ENCODE assay signal across 17 cellular contexts in the genomic region with DNA sequence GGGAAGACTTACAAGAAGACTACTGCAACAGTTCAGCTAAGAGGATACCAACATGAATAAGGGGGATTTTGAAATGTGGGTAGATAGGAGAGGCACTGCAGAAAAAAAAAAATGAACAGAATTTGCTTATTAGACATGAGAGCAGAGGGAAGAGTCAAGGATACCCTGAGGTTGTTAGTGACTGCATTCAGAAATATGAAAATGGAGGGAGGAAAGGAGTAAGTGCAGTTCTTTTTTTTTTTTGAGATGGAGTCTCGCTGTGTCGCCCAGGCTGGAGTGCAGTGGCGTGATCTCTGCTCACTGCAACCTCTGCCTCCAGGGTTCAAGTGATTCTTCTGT. TPM values are rescaled to one million over a fixed set of nuclear protein-coding genes. Genes with fewer than 3 reads are reported as not detected.
A peak's percentile ranks its signal among the peaks of the same experiment; 100 is the strongest.
DNase-seq lines count a peak whose midpoint lies in the region; ATAC-seq, FAIRE-seq and TF ChIP-seq lines count a peak whose summit lies in the region.
"Had no signal": no experiment of that assay in that cellular context is flagged by ENCODE, and none has a peak within 500 bp of the region (broad histone marks: within the 10 kb centered on the region; RNA-seq: fewer than 3 reads in every experiment).

No MANE protein-coding gene starts in this region.

- H3K9me3 ChIP-seq in OCI-LY7 (ENCODE audit: low read length), result no peaks in the 10 kb centered on the region
- no peaks in the 10 kb centered on the region for H3K9me3 ChIP-seq in K562 (replicated peaks; ENCODE audit: control insufficient read depth, insufficient read depth, low read depth, low read length)
- H3K9me3 ChIP-seq: Peyer's patch, sigmoid colon had no signal

- H3K9me1 ChIP-seq in K562 (ENCODE audit: control insufficient read depth, insufficient read depth, low read length), result no peaks in the 10 kb centered on the region

- H4K20me1 ChIP-seq in OCI-LY7 (ENCODE audit: insufficient read depth, low read length) (no peaks in the 10 kb centered on the region), K562 (replicated peaks; ENCODE audit: control insufficient read depth, insufficient read depth, low read length) (no peaks in the 10 kb centered on the region)

- H3K9me2 ChIP-seq in OCI-LY7 (ENCODE audit: insufficient read depth, low read length), result no peaks in the 10 kb centered on the region

- H3K9me3 Mint-ChIP-seq in stimulated activated naive CD8-positive, alpha-beta T cell treated with anti-CD3 and anti-CD28 coated beads, Interleukin-15, Interleukin-2, amounts not matched to agents 100 ng/mL and 50 ng/mL, for 24 hours, result no peaks in the 10 kb centered on the region
- no peaks in the 10 kb centered on the region for H3K9me3 Mint-ChIP-seq in stimulated activated naive CD8-positive, alpha-beta T cell treated with anti-CD3 and anti-CD28 coated beads, Interleukin-15, amount 100 ng/mL, for 72 hours
- H3K9me3 Mint-ChIP-seq in stimulated activated naive B cell treated with anti-CD40 and anti-IgM and Interleukin-4, amounts not matched to agents 10 μg/mL and 1 μg/mL and 100 μg/mL, for 72 hours, result no peaks in the 10 kb centered on the region
- H3K9me3 Mint-ChIP-seq: naive thymus-derived CD4-positive, alpha-beta T cell had no signal

- H3K36me3 Mint-ChIP-seq in stimulated activated naive CD8-positive, alpha-beta T cell treated with anti-CD3 and anti-CD28 coated beads, Interleukin-15, Interleukin-2, amounts not matched to agents 100 ng/mL and 50 ng/mL, for 24 hours (ENCODE audit: low read depth), result peaks cover 13% of the 10 kb centered on the region
- H3K36me3 Mint-ChIP-seq in stimulated activated naive B cell treated with anti-CD40 and anti-IgM and Interleukin-4, amounts not matched to agents 10 μg/mL and 1 μg/mL and 100 μg/mL, for 72 hours, result peaks cover 27 to 44% of the 10 kb centered on the region in 2 donors

- H3K4me3 ChIP-seq in OCI-LY7 (ENCODE audit: low read depth, low read length, poor library complexity, severe bottlenecking) (peak overlapping the region; percentile 37), K562 (no peak overlapping the region)
- H3K4me3 ChIP-seq: Peyer's patch, sigmoid colon had no signal

- no peaks in the 10 kb centered on the region for H3K27me3 Mint-ChIP-seq in stimulated activated naive CD8-positive, alpha-beta T cell treated with anti-CD3 and anti-CD28 coated beads, Interleukin-15, Interleukin-2, amounts not matched to agents 100 ng/mL and 50 ng/mL, for 24 hours
- H3K27me3 Mint-ChIP-seq in stimulated activated naive CD8-positive, alpha-beta T cell treated with anti-CD3 and anti-CD28 coated beads, Interleukin-15, amount 100 ng/mL, for 72 hours, result no peaks in the 10 kb centered on the region
- no peaks in the 10 kb centered on the region for H3K27me3 Mint-ChIP-seq in stimulated activated naive B cell treated with anti-CD40 and anti-IgM and Interleukin-4, amounts not matched to agents 10 μg/mL and 1 μg/mL and 100 μg/mL, for 72 hours
- H3K27me3 Mint-ChIP-seq: naive thymus-derived CD4-positive, alpha-beta T cell had no signal

- POLR2A ChIA-PET in OCI-LY7 (lab: Charles Lee) (interaction anchor here (1.4 to 2.4 kb wide), 4 partner anchors 8 to 29 kb away, joined by 4 to 9 read pairs (median 7); a partner anchor contains a TSS), K562 (lab: Yijun Ruan, JAX) (interaction anchor here (0.5 to 1.7 kb wide), 3 partner anchors 8 to 1640 kb away, joined by 3 to 9 read pairs (median 6); no protein-coding TSS in a partner anchor)

- no peak for TF ChIP-seq CTCF in OCI-LY7 (conservative IDR thresholded peaks at IDR 0.05; ENCODE audit: low read length)
- TF ChIP-seq CTCF in K562 (IDR thresholded peaks at IDR 0.05 in 2 of 3, conservative IDR thresholded peaks at IDR 0.05 in 1 of 3; ENCODE audit: insufficient read depth in 2 of 3, low read depth in 1 of 3, low read length in 3 of 3), result no peak

- no peak for ATAC-seq in stimulated activated naive CD8-positive, alpha-beta T cell treated with anti-CD3 and anti-CD28 coated beads, Interleukin-15, amount 100 ng/mL, for 72 hours
- ATAC-seq in K562 (no peak), GM18909 (IDR thresholded peaks at IDR 0.05; ENCODE audit: poor library complexity, unreplicated experiment) (no peak)
- ATAC-seq in stimulated activated naive B cell treated with anti-CD40 and anti-IgM and Interleukin-4, amounts not matched to agents 10 μg/mL and 1 μg/mL and 100 μg/mL, for 72 hours (replicated peaks), result no peak

- CTCF ChIA-PET in OCI-LY7 (lab: Charles Lee; ENCODE audit: unreplicated experiment) (interaction anchor here (0.8 kb wide), 1 partner anchor 23 kb away, joined by 3 read pairs; a partner anchor contains a TSS), K562 (lab: Yijun Ruan, JAX; ENCODE audit: low intra/inter-chr PET ratio) (no interaction called here)

- BruUV-seq in OCI-LY7 (replicated peaks; lab: Mats Ljungman, UMichigan) (no TSS peak), K562 (replicated peaks; lab: Mats Ljungman, UMichigan) (no TSS peak)

- H3K4me3 Mint-ChIP-seq in stimulated activated naive CD8-positive, alpha-beta T cell treated with anti-CD3 and anti-CD28 coated beads, Interleukin-15, Interleukin-2, amounts not matched to agents 100 ng/mL and 50 ng/mL, for 24 hours, result no peak overlapping the region
- H3K4me3 Mint-ChIP-seq in stimulated activated naive CD8-positive, alpha-beta T cell treated with anti-CD3 and anti-CD28 coated beads, Interleukin-15, amount 100 ng/mL, for 72 hours, result peak overlapping the region in 1 of 2 donors; percentile 2
- H3K4me3 Mint-ChIP-seq in stimulated activated naive B cell treated with anti-CD40 and anti-IgM and Interleukin-4, amounts not matched to agents 10 μg/mL and 1 μg/mL and 100 μg/mL, for 72 hours, result peak overlapping the region; percentile 44 to 47

- TF ChIP-seq EP300 in K562 (IDR thresholded peaks at IDR 0.05; ENCODE audit: low read length), result no peak

- H3K79me2 ChIP-seq in OCI-LY7 (ENCODE audit: insufficient read depth, low read depth, low read length) (peaks cover 89% of the 10 kb centered on the region), K562 (ENCODE audit: control insufficient read depth, insufficient read depth, low read length) (peaks cover 82% of the 10 kb centered on the region)

- 100% methylated on average over 1 of the region's 3 CpGs for WGBS in K562 (ENCODE audit: insufficient coverage, low coverage, missing lambda C conversion rate)

- H2AFZ ChIP-seq in OCI-LY7 (ENCODE audit: low read length) (0 out of 2 replicates have a peak overlapping the region, but pooled peaks have one; percentile 20), K562 (ENCODE audit: low read depth, low read length) (peak overlapping the region; percentile 61; the same call in 1 of the 2 replicates)

- no peak for TF ChIP-seq POLR2A in K562 (conservative IDR thresholded peaks at IDR 0.05)

- no peak for TF ChIP-seq RAD21 in K562 (CRISPR knock-in tag; conservative IDR thresholded peaks at IDR 0.05 in 1 of 2, IDR thresholded peaks at IDR 0.05 in 1 of 2)

- in situ Hi-C loops in K562 (cut with MboI), result no loop called here

- FAIRE-seq in K562 (lab: Jason Lieb, UNC), result no peak
- FAIRE-seq: frontal cortex had no signal

- peaks cover 78% of the 10 kb centered on the region for H3K4me1 ChIP-seq in OCI-LY7 (ENCODE audit: insufficient read depth, low read length, poor library complexity, severe bottlenecking)
- H3K4me1 ChIP-seq in K562 (replicated peaks in 1 of 2; ENCODE audit: control insufficient read depth in 2 of 2, insufficient read depth in 2 of 2, low read length in 2 of 2), result peaks cover 34 to 41% of the 10 kb centered on the region in 2 experiments; a peak in 4 of 5 replicates

- no peak for DNase-seq in stimulated activated naive CD8-positive, alpha-beta T cell treated with anti-CD3 and anti-CD28 coated beads, Interleukin-15, amount 100 ng/mL, for 72 hours
- DNase-seq in OCI-LY7 (ENCODE audit: low spot score) (no peak), K562 (ENCODE audit: extremely low read depth in 1 of 4, low spot score in 3 of 4) (peak in 1 of 4 experiments; percentile 3), hepatic stellate cell (ENCODE audit: low spot score) (no peak), NCI-H2107 treated with DMSO at 0.1 percent for 48 hours (lab: John Stamatoyannopoulos, UW; ENCODE audit: unreplicated experiment) (no peak)
- no peak for DNase-seq in stimulated activated naive B cell treated with anti-CD40 and anti-IgM and Interleukin-4, amounts not matched to agents 10 μg/mL and 1 μg/mL and 100 μg/mL, for 72 hours
- DNase-seq: activated CD4-positive, alpha-beta T cell treated with anti-CD3 and anti-CD28 coated beads, Interleukin-2, amount 50 U/mL, for 1 hour; HCEC 1CT; naive thymus-derived CD4-positive, alpha-beta T cell; NCI-H1694; NCI-H226; posterior cingulate gyrus; sigmoid colon had no signal

- H3K36me3 ChIP-seq in OCI-LY7 (ENCODE audit: insufficient read depth, low read length) (peaks cover 30% of the 10 kb centered on the region), K562 (ENCODE audit: control insufficient read depth, insufficient read depth, low read length) (peaks cover 10% of the 10 kb centered on the region)

- peak overlapping the region in 1 of 2 experiments; percentile 58; a peak in 2 of 4 replicates for H3K9ac ChIP-seq in K562 (ENCODE audit: insufficient read depth in 1 of 2, low read depth in 2 of 2, low read length in 2 of 2)

- H3K4me1 Mint-ChIP-seq in stimulated activated naive CD8-positive, alpha-beta T cell treated with anti-CD3 and anti-CD28 coated beads, Interleukin-15, Interleukin-2, amounts not matched to agents 100 ng/mL and 50 ng/mL, for 24 hours (ENCODE audit: low read depth), result peaks cover 79% of the 10 kb centered on the region
- H3K4me1 Mint-ChIP-seq in stimulated activated naive CD8-positive, alpha-beta T cell treated with anti-CD3 and anti-CD28 coated beads, Interleukin-15, amount 100 ng/mL, for 72 hours, result peaks cover 63% of the 10 kb centered on the region
- H3K4me1 Mint-ChIP-seq in stimulated activated naive B cell treated with anti-CD40 and anti-IgM and Interleukin-4, amounts not matched to agents 10 μg/mL and 1 μg/mL and 100 μg/mL, for 72 hours, result peaks cover 40 to 78% of the 10 kb centered on the region in 2 donors

- H3K4me2 ChIP-seq in OCI-LY7 (ENCODE audit: low read length), result peak overlapping the region; percentile 69
- H3K4me2 ChIP-seq in K562 (ENCODE audit: insufficient read depth, low read length), result peak overlapping the region; percentile 64

- peak overlapping the region; percentile 98 for H3K27ac ChIP-seq in OCI-LY7 (ENCODE audit: low read depth, low read length, poor library complexity, severe bottlenecking)
- H3K27ac ChIP-seq in K562 (ENCODE audit: extremely low read depth, low read depth, low read length), result peak overlapping the region; percentile 85
- H3K27ac ChIP-seq: sigmoid colon had no signal

- no peaks in the 10 kb centered on the region for H3K27me3 ChIP-seq in K562 (ENCODE audit: control insufficient read depth in 2 of 2, insufficient read depth in 2 of 2, low read length in 2 of 2)
- H3K27me3 ChIP-seq: Peyer's patch, sigmoid colon had no signal

- peak overlapping the region; percentile 85 for H3K27ac Mint-ChIP-seq in stimulated activated naive CD8-positive, alpha-beta T cell treated with anti-CD3 and anti-CD28 coated beads, Interleukin-15, Interleukin-2, amounts not matched to agents 100 ng/mL and 50 ng/mL, for 24 hours
- peak overlapping the region in 1 of 2 donors; percentile 40 for H3K27ac Mint-ChIP-seq in stimulated activated naive CD8-positive, alpha-beta T cell treated with anti-CD3 and anti-CD28 coated beads, Interleukin-15, amount 100 ng/mL, for 72 hours
- H3K27ac Mint-ChIP-seq in stimulated activated naive B cell treated with anti-CD40 and anti-IgM and Interleukin-4, amounts not matched to agents 10 μg/mL and 1 μg/mL and 100 μg/mL, for 72 hours, result peak overlapping the region; percentile 77

- intact Hi-C loops in OCI-LY7 (cut with micrococcal nuclease; ENCODE audit: unreplicated experiment) (loop anchor here (2.0 kb wide), 1 partner anchor 65 kb away; no protein-coding TSS in a partner anchor), K562 (cut with micrococcal nuclease) (no loop called here)

RNA-seq across cellular contexts. Expression of a gene that starts 23.3 kb away (rescaled TPM):
- 47.8 and 49.7 TPM in 2 replicates for total RNA-seq in OCI-LY7 (2014; rRNA removed; shearing (Covaris generic))
- total RNA-seq in OCI-LY7 (2022), result 63.0 and 72.9 TPM in 2 replicates
- 143 and 150 TPM in 2 replicates for total RNA-seq in K562 (2011; cell fraction: chromatin; rRNA removed; ENCODE audit: low replicate concordance)
- total RNA-seq in K562 (2011; cell fraction: nucleolus; rRNA removed), result 71.7 and 79.2 TPM in 2 replicates
- 90.1 and 108 TPM in 2 replicates for total RNA-seq in K562 (2011; cell fraction: nucleoplasm; rRNA removed)
- total RNA-seq in K562 (2014; rRNA removed), result 25.2 and 33.7 TPM in 2 replicates
- total RNA-seq in K562 (2014; rRNA removed; fragmentation: Illumina TruSeq; extraction: Trizol), result 26.3 and 27.9 TPM in 2 replicates
- 22.2 and 23.6 TPM in 2 replicates for total RNA-seq in K562 (2015; rRNA removed; fragmentation: Illumina TruSeq; extraction: Trizol)
- total RNA-seq in K562 (2021), result 27.8 and 28.7 TPM in 2 replicates
- polyA plus RNA-seq in K562 (2011; rRNA removed), result 20.9 and 27.8 TPM in 2 replicates
- polyA plus RNA-seq in K562 (2011; cell fraction: cytosol; rRNA removed), result 13.6 and 20.1 TPM in 2 replicates
- polyA plus RNA-seq in K562 (2011; cell fraction: nucleus; rRNA removed), result 33.3 and 37.6 TPM in 2 replicates
- 10.8 and 18.4 TPM in 2 replicates for polyA plus RNA-seq in K562 (2012)
- polyA plus RNA-seq in K562 (2014; fragmentation: Illumina TruSeq; extraction: Trizol), result 19.7 and 19.8 TPM in 2 replicates
- polyA plus RNA-seq in K562 (2014; fragmentation: Nextera tagmentation; extraction: Ambion mirVana), result 10 to 100 TPM; 14.1 to 16.5 TPM
- polyA plus RNA-seq in K562 (2014; rRNA removed), result 18.5 and 20.9 TPM in 2 replicates
- 43.4 and 44.7 TPM in 2 replicates for polyA minus RNA-seq in K562 (2011; rRNA and poly(A)+ RNA removed)
- polyA minus RNA-seq in K562 (2011; cell fraction: cytosol; rRNA and poly(A)+ RNA removed), result 23.4 and 25.6 TPM in 2 replicates
- 26.3 and 44.0 TPM in 2 replicates for polyA minus RNA-seq in K562 (2011; cell fraction: nucleus; rRNA and poly(A)+ RNA removed)
